ENCODE assay signal across 39 cellular contexts in the genomic region with DNA sequence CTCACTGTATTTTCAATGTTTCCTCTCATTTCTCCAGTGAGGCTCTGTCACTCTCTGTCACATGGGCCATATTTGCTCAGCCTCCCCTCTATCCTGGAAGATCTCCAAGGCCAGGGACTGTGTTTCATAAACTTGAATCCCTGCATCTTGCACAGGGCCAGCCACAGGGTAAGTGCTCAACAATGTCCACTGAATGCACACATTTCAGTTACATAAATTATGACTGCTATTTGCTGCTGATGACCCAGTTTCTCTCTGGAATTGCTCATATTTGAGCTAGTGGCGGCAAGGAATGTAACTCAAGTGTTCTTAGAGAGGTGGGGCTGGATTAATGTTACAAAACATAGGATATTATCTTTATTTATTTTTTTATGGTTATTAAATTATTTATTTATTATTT. TPM values are rescaled to one million over a fixed set of nuclear protein-coding genes. Genes with fewer than 3 reads are reported as not detected.
"Had no signal": no experiment of that assay in that cellular context is flagged by ENCODE, and none has a peak within 500 bp of the region (broad histone marks: within the 10 kb centered on the region; RNA-seq: fewer than 3 reads in every experiment).

No MANE protein-coding gene starts in this region.

- ATAC-seq: left colon; natural killer cell; stimulated activated memory B cell treated with anti-CD40 and anti-IgM and Interleukin-4, amounts not matched to agents 10 μg/mL and 1 μg/mL and 100 μg/mL, for 72 hours; stimulated activated naive CD8-positive, alpha-beta T cell treated with anti-CD3 and anti-CD28 coated beads, Interleukin-15, amount 100 ng/mL, for 72 hours had no signal

- H3K4me3 ChIP-seq: left ventricle myocardium inferior, lung, neural progenitor cell, right atrium auricular region, right lobe of liver, smooth muscle cell, tibial nerve, upper lobe of left lung, vagina had no signal

- H2AFZ ChIP-seq: neural progenitor cell, parathyroid adenoma had no signal

- H3K4me1 ChIP-seq: left ventricle myocardium inferior, neural progenitor cell, parathyroid adenoma, right atrium auricular region, right lobe of liver, tibial nerve, upper lobe of left lung, vagina had no signal

- H3K4me2 ChIP-seq: neural progenitor cell, smooth muscle cell had no signal

- H3K9me3 ChIP-seq: left ventricle myocardium inferior, neutrophil, right atrium auricular region, right lobe of liver, tibial nerve, upper lobe of left lung, vagina had no signal

- DNase-seq: hypothalamus; immature natural killer cell; kidney; left colon; left ventricle myocardium inferior; mesendoderm; naive B cell; natural killer cell; nephron progenitor cell; occipital lobe; right lobe of liver; stimulated activated CD4-positive, alpha-beta T cell treated with anti-CD3 and anti-CD28 coated beads, Interleukin-1b, Interleukin-23, amount 100 ng/mL, for 48 hours; stimulated activated CD4-positive, alpha-beta T cell treated with anti-CD3 and anti-CD28 coated beads, Interleukin-2, amount 100 ng/mL, for 48 hours; stimulated activated CD4-positive, alpha-beta T cell treated with anti-CD3 and anti-CD28 coated beads, Interleukin-4, amount 100 ng/mL, for 4 hours; stimulated activated CD8-positive, alpha-beta memory T cell treated with anti-CD3 and anti-CD28 coated beads, Interleukin-4, amount 100 ng/mL, for 48 hours; stimulated activated naive CD4-positive, alpha-beta T cell treated with Interleukin-2 at 50 U/mL for 16 hours; stimulated activated naive CD8-positive, alpha-beta T cell treated with anti-CD3 and anti-CD28 coated beads, Interleukin-15, amount 100 ng/mL, for 72 hours; substantia nigra; upper lobe of left lung had no signal

- H3K27me3 ChIP-seq: neural progenitor cell, right atrium auricular region, right lobe of liver, tibial nerve, upper lobe of left lung, vagina had no signal

- H3K36me3 ChIP-seq: left ventricle myocardium inferior, neural progenitor cell, right atrium auricular region, right lobe of liver, tibial nerve, upper lobe of left lung, vagina had no signal

- H3K27ac ChIP-seq: left ventricle myocardium inferior, neural progenitor cell, neutrophil, parathyroid adenoma, right atrium auricular region, right lobe of liver, tibial nerve, upper lobe of left lung, vagina had no signal

- FAIRE-seq: islet of Langerhans, kidney had no signal

- H3K79me2 ChIP-seq: parathyroid adenoma had no signal

- H3K9ac ChIP-seq: neural progenitor cell, parathyroid adenoma had no signal

RNA-seq across cellular contexts. Expression of a gene that starts 6.1 kb away (rescaled TPM):
- total RNA-seq: kidney, left ventricle myocardium inferior, lower leg skin, mesothelial cell of epicardium, occipital lobe, osteocyte, posterior vena cava, pulmonary artery endothelial cell, renal cortical epithelial cell, right atrium auricular region, right lobe of liver, smooth muscle cell, temporal lobe, tibial nerve, upper lobe of left lung, vagina had no signal
- polyA plus RNA-seq: smooth muscle cell, urinary bladder had no signal

RNA-seq across cellular contexts. Expression of a gene that starts 27.4 kb away (rescaled TPM):
- total RNA-seq: kidney, left colon, left ventricle myocardium inferior, lower leg skin, lung, natural killer cell, occipital lobe, osteocyte, posterior vena cava, pulmonary artery endothelial cell, renal cortical epithelial cell, right atrium auricular region, right lobe of liver, skeletal muscle tissue, smooth muscle cell, temporal lobe, tibial nerve, upper lobe of left lung, urinary bladder, vagina had no signal
- polyA plus RNA-seq: immature natural killer cell, lung, smooth muscle cell, urinary bladder had no signal

RNA-seq across cellular contexts. Expression of a gene that starts 47.0 kb away (rescaled TPM):
- total RNA-seq: kidney, left colon, left ventricle myocardium inferior, lower leg skin, lung, mesothelial cell of epicardium, mononuclear cell, natural killer cell, occipital lobe, osteocyte, posterior vena cava, pulmonary artery endothelial cell, renal cortical epithelial cell, right atrium auricular region, right lobe of liver, skeletal muscle tissue, smooth muscle cell, temporal lobe, tibial nerve, upper lobe of left lung, urinary bladder, vagina had no signal
- polyA plus RNA-seq: immature natural killer cell, lung, smooth muscle cell, urinary bladder had no signal
